8 cellular contexts compared by ENCODE assay signal in the genomic region with DNA sequence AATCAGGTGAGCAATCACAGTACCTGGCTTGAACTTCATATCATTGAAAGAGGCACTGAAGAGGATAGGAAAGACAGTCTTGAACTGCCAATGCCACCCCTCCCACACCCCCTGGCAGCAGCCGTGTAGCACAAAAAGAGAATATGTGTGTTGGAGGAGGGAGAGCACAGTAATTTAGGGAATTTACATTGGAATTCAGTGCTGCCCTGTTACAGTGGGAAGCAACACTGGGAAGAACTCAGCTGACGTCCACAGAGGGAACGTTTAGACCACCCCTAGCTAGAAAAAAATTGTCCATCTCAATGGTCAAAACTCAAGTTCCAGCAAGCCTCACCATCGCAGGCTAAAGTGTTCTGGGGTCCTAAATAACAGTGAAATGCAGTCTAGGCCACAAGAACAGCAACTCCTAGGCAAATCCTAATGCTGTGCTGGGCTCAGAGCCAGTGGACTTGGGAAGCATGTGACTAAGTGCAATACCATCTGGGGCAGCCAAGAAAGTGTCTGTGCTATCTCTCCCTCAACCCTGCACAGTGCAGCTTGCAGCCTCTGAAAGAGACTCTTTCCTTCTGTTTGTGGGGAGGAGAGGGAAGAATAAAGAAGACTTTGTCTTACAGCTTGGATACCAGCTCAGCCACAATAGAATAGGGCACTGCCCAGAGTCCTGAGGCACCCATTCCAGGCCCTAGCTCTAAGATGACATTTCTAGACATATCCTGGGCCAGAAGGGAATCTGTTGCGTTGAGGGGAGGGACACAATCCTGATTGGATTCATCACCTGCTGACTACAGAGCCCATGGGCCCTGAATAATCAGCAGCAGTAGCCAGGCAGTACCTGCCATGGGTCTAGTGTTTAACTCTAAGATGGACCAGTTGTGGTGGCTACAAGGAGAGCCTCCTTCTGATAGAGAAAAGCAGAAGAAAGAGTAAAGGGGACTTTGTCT.
DNase-seq lines count a peak whose midpoint lies in the region; ATAC-seq and TF ChIP-seq lines count a peak whose summit lies in the region.
"Had no signal": no experiment of that assay in that cellular context is flagged by ENCODE, and none has a peak within 500 bp of the region (broad histone marks: within the 10 kb centered on the region; RNA-seq: fewer than 3 reads in every experiment).

No MANE protein-coding gene starts in this region.

- intact Hi-C loops in right lobe of liver (cut with DNase I): no loop called here

- DNase-seq in NCI-H1694 treated with DMSO at 0.1 percent for 48 hours (lab: John Stamatoyannopoulos, UW): peak; percentile 61
- peak; percentile 95 for DNase-seq in choroid plexus epithelial cell (ENCODE audit: low read depth)
- DNase-seq in right lobe of liver: peak; percentile 60 to 78 (median 78)
- DNase-seq in ureter (ENCODE audit: low spot score): peak; percentile 64
- DNase-seq in activated CD4-positive, alpha-beta T cell treated with anti-CD3 and anti-CD28 coated beads for 4 hours: no peak
- DNase-seq in T-helper 1 cell: no peak
- no peak for DNase-seq in DMS79 treated with DMSO at 0.1 percent for 48 hours (lab: John Stamatoyannopoulos, UW)

- peak overlapping the region in 1 of 3 donors; percentile 18 for H3K27ac ChIP-seq in right lobe of liver

- no peaks in the 10 kb centered on the region for H3K27me3 ChIP-seq in right lobe of liver

- peaks cover 0 to 11% (median 0%) of the 10 kb centered on the region in 4 donors for H3K4me1 ChIP-seq in right lobe of liver

- H3K4me3 ChIP-seq in choroid plexus epithelial cell (ENCODE audit: low read depth, low read length): no peak overlapping the region
- no peak overlapping the region for H3K4me3 ChIP-seq in right lobe of liver

- WGBS in right lobe of liver (ENCODE audit: insufficient coverage, low coverage, low lambda C conversion rate, missing lambda C conversion rate): 59% methylated on average over 4 of the region's 5 CpGs

- H3K36me3 ChIP-seq in right lobe of liver: no peaks in the 10 kb centered on the region

- peak; percentile 4 for TF ChIP-seq CTCF in choroid plexus epithelial cell (conservative IDR thresholded peaks at IDR 0.05; ENCODE audit: low read depth, low read length)
- TF ChIP-seq CTCF in right lobe of liver (IDR thresholded peaks at IDR 0.05): no peak

- TF ChIP-seq POLR2A in right lobe of liver (IDR thresholded peaks at IDR 0.05): no peak

- ATAC-seq in right lobe of liver: peak; percentile 87 to 100 (median 96)
- ATAC-seq: activated CD4-positive, CD25-positive, alpha-beta regulatory T cell treated with anti-CD3 and anti-CD28 coated beads, Interleukin-2, amount 50 U/mL, for 24 hours had no signal

- H3K9me3 ChIP-seq in right lobe of liver: no peaks in the 10 kb centered on the region

Comparison
In these comparisons a context has a peak if more than half of its experiments do, and no peak if none do; other contexts are left out.
1. DNase-seq: peak in NCI-H1694 treated with DMSO at 0.1 percent for 48 hours (single experiment), choroid plexus epithelial cell (single experiment), right lobe of liver (3 of 3) and ureter (single experiment); none in activated CD4-positive, alpha-beta T cell treated with anti-CD3 and anti-CD28 coated beads for 4 hours (0 of 2), T-helper 1 cell (0 of 5) and DMS79 treated with DMSO at 0.1 percent for 48 hours (single experiment).